ENCODE assay signal across 15 cellular contexts in the genomic region with DNA sequence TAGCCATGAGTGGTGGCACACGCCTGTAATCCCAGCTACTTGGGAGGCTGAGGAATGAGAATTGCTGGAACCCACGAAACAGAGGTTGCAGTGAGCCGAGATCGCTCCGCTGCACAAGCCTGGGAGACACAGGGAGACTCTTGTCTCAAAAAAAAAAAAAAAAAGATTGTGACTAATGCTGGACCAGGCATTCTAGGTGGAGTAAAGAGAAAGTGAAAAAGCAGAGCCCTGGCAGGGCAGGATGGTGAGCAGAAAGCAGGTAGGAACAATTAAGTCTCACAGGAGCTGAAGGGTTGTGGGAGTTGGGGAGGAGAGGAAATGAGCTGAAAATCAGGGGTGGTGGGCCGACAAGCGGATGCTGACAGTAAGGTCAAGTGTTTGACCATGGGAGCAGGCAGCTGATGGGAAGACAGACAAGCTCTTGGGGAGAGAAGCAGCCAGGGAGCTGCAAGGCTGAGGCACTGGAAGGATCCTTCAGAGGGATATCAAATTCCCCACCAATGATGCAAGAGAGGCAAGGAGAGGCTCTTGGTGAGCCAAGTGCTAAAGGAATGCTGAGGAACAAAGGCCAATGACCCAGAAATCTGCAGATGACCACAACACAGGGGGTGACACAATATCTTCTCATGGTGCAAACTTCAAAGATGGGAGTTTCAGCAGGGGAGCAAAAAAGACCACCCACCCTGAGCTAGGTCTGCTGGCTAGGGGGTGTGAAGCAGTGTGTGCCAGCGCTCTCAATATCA.
DNase-seq lines count a peak whose midpoint lies in the region; ATAC-seq lines count a peak whose summit lies in the region.
"Had no signal": no experiment of that assay in that cellular context is flagged by ENCODE, and none has a peak within 500 bp of the region (broad histone marks: within the 10 kb centered on the region; RNA-seq: fewer than 3 reads in every experiment).

No MANE protein-coding gene starts in this region.

- peaks cover 16% of the 10 kb centered on the region for H3K4me1 ChIP-seq in ACC112 (ENCODE audit: control insufficient read depth, insufficient read depth, low read length, unreplicated experiment)

- H3K4me3 Mint-ChIP-seq in activated CD8-positive, alpha-beta T cell treated with anti-CD3 and anti-CD28 coated beads, Interleukin-2, amount 10 ng/mL, durations not matched to agents 7 days and 5 days: no peak overlapping the region
- H3K4me3 Mint-ChIP-seq: activated naive CD4-positive, alpha-beta T cell treated with anti-CD3 and anti-CD28 coated beads, Interleukin-2, amount 10 ng/mL, durations not matched to agents 7 days and 5 days; B cell had no signal

- H3K4me3 ChIP-seq in ACC112 (ENCODE audit: low read depth, low read length): no peak overlapping the region; the same call in 1 of the 2 replicates
- H3K4me3 ChIP-seq: lung, smooth muscle cell had no signal

- DNase-seq in HT1080 (ENCODE audit: low read depth): peak; percentile 66
- DNase-seq in brain pericyte (ENCODE audit: low read depth, low spot score): peak; percentile 53
- DNase-seq in left kidney (ENCODE audit: low read depth, low spot score): peak; percentile 66
- no peak for DNase-seq in activated CD8-positive, alpha-beta T cell treated with anti-CD3 and anti-CD28 coated beads, Interleukin-2, amount 10 ng/mL, durations not matched to agents 7 days and 5 days
- DNase-seq in Right ventricle myocardium inferior (ENCODE audit: missing footprints): no peak
- DNase-seq in NCI-H82 (lab: John Stamatoyannopoulos, UW): no peak
- DNase-seq: activated CD4-positive, CD25-positive, alpha-beta regulatory T cell treated with anti-CD3 and anti-CD28 coated beads, Interleukin-2, amount 50 U/mL, for 72 hours; activated naive CD4-positive, alpha-beta T cell treated with anti-CD3 and anti-CD28 coated beads, Interleukin-2, amount 10 ng/mL, durations not matched to agents 7 days and 5 days; stimulated activated naive CD4-positive, alpha-beta T cell had no signal

- H3K27me3 Mint-ChIP-seq in activated CD8-positive, alpha-beta T cell treated with anti-CD3 and anti-CD28 coated beads, Interleukin-2, amount 10 ng/mL, durations not matched to agents 7 days and 5 days (ENCODE audit: low read depth): no peaks in the 10 kb centered on the region
- H3K27me3 Mint-ChIP-seq: activated naive CD4-positive, alpha-beta T cell treated with anti-CD3 and anti-CD28 coated beads, Interleukin-2, amount 10 ng/mL, durations not matched to agents 7 days and 5 days; B cell had no signal

- H3K27ac ChIP-seq in ACC112 (ENCODE audit: low read depth, low read length): peak overlapping the region; percentile 60

- intact Hi-C loops in Right ventricle myocardium inferior (cut with DNase I): no loop called here

- no peaks in the 10 kb centered on the region for H3K79me2 ChIP-seq in ACC112 (ENCODE audit: control insufficient read depth, insufficient read depth, low read length, unreplicated experiment)

- no peaks in the 10 kb centered on the region for H3K36me3 ChIP-seq in ACC112 (ENCODE audit: insufficient read depth, low read length)

- no peak overlapping the region for H2AFZ ChIP-seq in ACC112 (ENCODE audit: low read length, unreplicated experiment)

- CTCF ChIA-PET in activated CD8-positive, alpha-beta T cell treated with anti-CD3 and anti-CD28 coated beads, Interleukin-2, amount 10 ng/mL, durations not matched to agents 7 days and 5 days (lab: Charles Lee): no interaction called here

- ATAC-seq in GM19324 (IDR thresholded peaks at IDR 0.05; ENCODE audit: low FRiP score, unreplicated experiment): no peak
- no peak for ATAC-seq in activated CD8-positive, alpha-beta T cell treated with anti-CD3 and anti-CD28 coated beads, Interleukin-2, amount 10 ng/mL, durations not matched to agents 7 days and 5 days
- no peak for ATAC-seq in Right ventricle myocardium inferior
- ATAC-seq: Panc1 had no signal

- POLR2A ChIA-PET in activated CD8-positive, alpha-beta T cell treated with anti-CD3 and anti-CD28 coated beads, Interleukin-2, amount 10 ng/mL, durations not matched to agents 7 days and 5 days (lab: Charles Lee): no interaction called here

- H3K27me3 ChIP-seq in ACC112 (ENCODE audit: insufficient read depth, low read length): no peaks in the 10 kb centered on the region

- no peak overlapping the region for H3K27ac Mint-ChIP-seq in activated CD8-positive, alpha-beta T cell treated with anti-CD3 and anti-CD28 coated beads, Interleukin-2, amount 10 ng/mL, durations not matched to agents 7 days and 5 days
- H3K27ac Mint-ChIP-seq: activated naive CD4-positive, alpha-beta T cell treated with anti-CD3 and anti-CD28 coated beads, Interleukin-2, amount 10 ng/mL, durations not matched to agents 7 days and 5 days; B cell had no signal

- no peaks in the 10 kb centered on the region for H3K9me3 Mint-ChIP-seq in activated CD8-positive, alpha-beta T cell treated with anti-CD3 and anti-CD28 coated beads, Interleukin-2, amount 10 ng/mL, durations not matched to agents 7 days and 5 days (ENCODE audit: insufficient read depth)
- H3K9me3 Mint-ChIP-seq: activated naive CD4-positive, alpha-beta T cell treated with anti-CD3 and anti-CD28 coated beads, Interleukin-2, amount 10 ng/mL, durations not matched to agents 7 days and 5 days had no signal

- H3K4me1 Mint-ChIP-seq in activated CD8-positive, alpha-beta T cell treated with anti-CD3 and anti-CD28 coated beads, Interleukin-2, amount 10 ng/mL, durations not matched to agents 7 days and 5 days (ENCODE audit: low read depth): no peaks in the 10 kb centered on the region
- H3K4me1 Mint-ChIP-seq: activated naive CD4-positive, alpha-beta T cell treated with anti-CD3 and anti-CD28 coated beads, Interleukin-2, amount 10 ng/mL, durations not matched to agents 7 days and 5 days; B cell had no signal

- H3K36me3 Mint-ChIP-seq in activated CD8-positive, alpha-beta T cell treated with anti-CD3 and anti-CD28 coated beads, Interleukin-2, amount 10 ng/mL, durations not matched to agents 7 days and 5 days (ENCODE audit: low read depth): no peaks in the 10 kb centered on the region
- H3K36me3 Mint-ChIP-seq: activated naive CD4-positive, alpha-beta T cell treated with anti-CD3 and anti-CD28 coated beads, Interleukin-2, amount 10 ng/mL, durations not matched to agents 7 days and 5 days had no signal

Comparison
In these comparisons a context has a peak if more than half of its experiments do, and no peak if none do; other contexts are left out.
1. DNase-seq: peak in HT1080 (single experiment), brain pericyte (single experiment) and left kidney (single experiment); none in activated CD8-positive, alpha-beta T cell treated with anti-CD3 and anti-CD28 coated beads, Interleukin-2, amount 10 ng/mL, durations not matched to agents 7 days and 5 days (single experiment), Right ventricle myocardium inferior (single experiment) and NCI-H82 (single experiment).